22 cellular contexts compared by ENCODE assay signal in genomic region chr10:110939419-110939818, GRCh38. TPM values are rescaled to one million over a fixed set of nuclear protein-coding genes. Genes with fewer than 3 reads are reported as not detected.
DNase-seq lines count a peak whose midpoint lies in the region; ATAC-seq, FAIRE-seq and TF ChIP-seq lines count a peak whose summit lies in the region.
"Had no signal": no experiment of that assay in that cellular context is flagged by ENCODE, and none has a peak within 500 bp of the region (broad histone marks: within the 10 kb centered on the region; RNA-seq: fewer than 3 reads in every experiment).

No MANE protein-coding gene starts in this region.

- H3K27me3 ChIP-seq in astrocyte (ENCODE audit: insufficient read depth, low read length) (no peaks in the 10 kb centered on the region), neural cell (ENCODE audit: insufficient read depth, low read depth, low read length) (no peaks in the 10 kb centered on the region), stomach (no peaks in the 10 kb centered on the region)
- H3K27me3 ChIP-seq: BLaER1 treated with 17β-estradiol and CSF1 and Interleukin-3, amounts not matched to agents 10 nM and 100 nM had no signal

- intact Hi-C loops in stomach (cut with DNase I; ENCODE audit: low total_unique reads) = no loop called here

- no peaks in the 10 kb centered on the region for H3K9me2 ChIP-seq in neural cell (ENCODE audit: insufficient read depth, low read length)

- H4K20me1 ChIP-seq in astrocyte (ENCODE audit: insufficient read depth, low read length) (peaks cover 60% of the 10 kb centered on the region), neural cell (ENCODE audit: insufficient read depth) (no peaks in the 10 kb centered on the region)

- WGBS in stomach, 5 donors = 93 to 97% (median 94%) methylated on average over 4 of the region's 4 CpGs

- H3K36me3 ChIP-seq in astrocyte (ENCODE audit: insufficient read depth, low read length) (peaks cover 5% of the 10 kb centered on the region), neural cell (ENCODE audit: insufficient read depth, low read length) (no peaks in the 10 kb centered on the region), stomach (peaks cover 0 to 9% (median 7%) of the 10 kb centered on the region in 4 donors)

- DNase-seq in GM18507 (ENCODE audit: extremely low spot score, insufficient read length, low read depth) = no peak
- DNase-seq in astrocyte (ENCODE audit: low read depth) = no peak
- no peak for DNase-seq in stomach
- DNase-seq: AML-193; Caco-2; Calu3; CD4-positive, alpha-beta T cell; CD8-positive, alpha-beta T cell; DMS79 treated with DMSO at 0.1 percent for 48 hours; GF-D8 had no signal

- H3K4me3 Mint-ChIP-seq in astrocyte (ENCODE audit: unreplicated experiment) = no peak overlapping the region
- H3K4me3 Mint-ChIP-seq: B cell; CD4-positive, alpha-beta T cell; CD8-positive, alpha-beta T cell had no signal

- peaks cover 3% of the 10 kb centered on the region for H3K4me1 Mint-ChIP-seq in astrocyte (ENCODE audit: low read depth, unreplicated experiment)

- no peak for ATAC-seq in GM18505 (IDR thresholded peaks at IDR 0.05; ENCODE audit: unreplicated experiment)
- no peak for ATAC-seq in GM21526 (IDR thresholded peaks at IDR 0.05; ENCODE audit: low FRiP score, unreplicated experiment)
- no peak for ATAC-seq in HG02884 (IDR thresholded peaks at IDR 0.05; ENCODE audit: unreplicated experiment)
- ATAC-seq: A549; CD8-positive, alpha-beta T cell had no signal

- H3K9ac ChIP-seq in astrocyte (ENCODE audit: low read length) (no peak overlapping the region), neural cell (ENCODE audit: low read length) (no peak overlapping the region)
- H3K9ac ChIP-seq: BLaER1 treated with 17β-estradiol and CSF1 and Interleukin-3, amounts not matched to agents 10 nM and 100 nM had no signal

- no peak overlapping the region for H3K27ac Mint-ChIP-seq in astrocyte (ENCODE audit: unreplicated experiment)
- H3K27ac Mint-ChIP-seq: B cell; CD4-positive, alpha-beta T cell; CD8-positive, alpha-beta T cell had no signal

- TF ChIP-seq POLR2A in GM18505 (IDR thresholded peaks at IDR 0.05; ENCODE audit: borderline replicate concordance, extremely low read depth, insufficient read depth, insufficient read length) (no peak), stomach (IDR thresholded peaks at IDR 0.05) (no peak)

- H3K4me2 ChIP-seq in astrocyte (ENCODE audit: low read length) (no peak overlapping the region), neural cell (ENCODE audit: low read length) (no peak overlapping the region)
- H3K4me2 ChIP-seq: A549 had no signal

- no peak for TF ChIP-seq RAD21 in neural cell (conservative IDR thresholded peaks at IDR 0.05)

- H3K4me1 ChIP-seq in astrocyte (ENCODE audit: insufficient read depth, low read length) = no peaks in the 10 kb centered on the region
- H3K4me1 ChIP-seq in stomach = peaks cover 0 to 18% (median 3%) of the 10 kb centered on the region in 4 donors
- H3K4me1 ChIP-seq: A549, Caco-2 had no signal

- no peaks in the 10 kb centered on the region for H3F3A ChIP-seq in neural cell (ENCODE audit: insufficient read depth, low read length, poor library complexity, severe bottlenecking)

- peaks cover 12% of the 10 kb centered on the region for H3K36me3 Mint-ChIP-seq in astrocyte (ENCODE audit: low read depth, unreplicated experiment)

- H2AFZ ChIP-seq in astrocyte (ENCODE audit: low read depth, low read length) = no peak overlapping the region
- no peak overlapping the region for H2AFZ ChIP-seq in neural cell (ENCODE audit: low read depth, low read length)

- H3K79me2 ChIP-seq in astrocyte (ENCODE audit: insufficient read depth, low read length) (peaks cover 95% of the 10 kb centered on the region), neural cell (replicated peaks; ENCODE audit: insufficient read depth, low read length) (peaks cover 91% of the 10 kb centered on the region)

- TF ChIP-seq EP300 in neural cell (conservative IDR thresholded peaks at IDR 0.05; ENCODE audit: poor library complexity, severe bottlenecking) (peak; percentile 96), stomach (IDR thresholded peaks at IDR 0.05) (no peak)

- H3K27me3 Mint-ChIP-seq in astrocyte (ENCODE audit: low read depth, unreplicated experiment) = no peaks in the 10 kb centered on the region
- H3K27me3 Mint-ChIP-seq: B cell; CD4-positive, alpha-beta T cell had no signal

- TF ChIP-seq CTCF in astrocyte (IDR thresholded peaks at IDR 0.05; ENCODE audit: insufficient read depth, low read depth, low read length) = no peak
- no peak for TF ChIP-seq CTCF in neural cell (IDR thresholded peaks at IDR 0.05; ENCODE audit: poor library complexity, severe bottlenecking)
- TF ChIP-seq CTCF in stomach (IDR thresholded peaks at IDR 0.05) = no peak

- no peak overlapping the region for H3K4me3 ChIP-seq in astrocyte (ENCODE audit: insufficient read depth, low read depth, low read length)
- H3K4me3 ChIP-seq in neural cell (ENCODE audit: low read length) = no peak overlapping the region
- no peak overlapping the region for H3K4me3 ChIP-seq in stomach
- H3K4me3 ChIP-seq: A549; BLaER1 treated with 17β-estradiol and CSF1 and Interleukin-3, amounts not matched to agents 10 nM and 100 nM had no signal

- H3K9me3 Mint-ChIP-seq in astrocyte (ENCODE audit: unreplicated experiment) = no peaks in the 10 kb centered on the region

- no peaks in the 10 kb centered on the region for H3K9me3 ChIP-seq in astrocyte (ENCODE audit: insufficient read depth, low read depth, low read length)
- H3K9me3 ChIP-seq in neural cell (ENCODE audit: low read length) = no peaks in the 10 kb centered on the region
- H3K9me3 ChIP-seq in stomach = no peaks in the 10 kb centered on the region
- H3K9me3 ChIP-seq: A549, Caco-2 had no signal

- FAIRE-seq in GM18507 (lab: Jason Lieb, UNC) (peak; percentile 51), astrocyte (lab: Jason Lieb, UNC) (peak; percentile 49), islet of Langerhans (lab: Jason Lieb, UNC) (peak; percentile 90)
- FAIRE-seq: A549, D721Med, GM12891 had no signal

- H3K27ac ChIP-seq in astrocyte (ENCODE audit: low read depth, low read length) (no peak overlapping the region), neural cell (ENCODE audit: low read length) (no peak overlapping the region), stomach (no peak overlapping the region)
- H3K27ac ChIP-seq: 22Rv1; A549; BLaER1 treated with 17β-estradiol and CSF1 and Interleukin-3, amounts not matched to agents 10 nM and 100 nM; C4-2B had no signal

TF ChIP-seq in neural cell, 6 proteins besides CTCF, POLR2A, EP300 and RAD21:
- TF ChIP-seq POLR2AphosphoS5 (IDR thresholded peaks at IDR 0.05) (peak; percentile 74), SMC3 (conservative IDR thresholded peaks at IDR 0.05; ENCODE audit: poor library complexity) (no peak)
TF ChIP-seq in neural cell: peak in this region for 1.

RNA-seq across cellular contexts. Expression of gene SHOC2, which starts 20.0 kb away (rescaled TPM):
- total RNA-seq in astrocyte (80.7 and 82.0 TPM in 2 replicates), stomach (100 to 1,000 TPM in 1 of 5 donors, 10 to 100 TPM in 4; 24.9 to 550 (median 68.3) TPM)
- polyA plus RNA-seq in neural cell (38.2 and 46.0 TPM in 2 replicates), stomach (10 to 100 TPM; 13.2 to 27.2 (median 18.2) TPM)
- 163 and 187 TPM in 2 replicates for polyA minus RNA-seq in neural cell

RNA-seq across cellular contexts. Expression of gene BBIP1, which starts 20.4 kb away (rescaled TPM):
- 24.1 and 26.3 TPM in 2 replicates for total RNA-seq in astrocyte
- polyA plus RNA-seq in neural cell = 73.3 and 74.5 TPM in 2 replicates
- polyA minus RNA-seq in neural cell = 66.1 and 70.1 TPM in 2 replicates
- total RNA-seq in stomach = 100 to 1,000 TPM in 1 of 5 donors, 10 to 100 TPM in 3, under 1 TPM in 1; 0.58 to 125 (median 32.7) TPM
- polyA plus RNA-seq in stomach = 10 to 100 TPM; 21.7 to 27.0 (median 21.8) TPM
